ENCODE assay signal across 1 cellular context in the genomic region with DNA sequence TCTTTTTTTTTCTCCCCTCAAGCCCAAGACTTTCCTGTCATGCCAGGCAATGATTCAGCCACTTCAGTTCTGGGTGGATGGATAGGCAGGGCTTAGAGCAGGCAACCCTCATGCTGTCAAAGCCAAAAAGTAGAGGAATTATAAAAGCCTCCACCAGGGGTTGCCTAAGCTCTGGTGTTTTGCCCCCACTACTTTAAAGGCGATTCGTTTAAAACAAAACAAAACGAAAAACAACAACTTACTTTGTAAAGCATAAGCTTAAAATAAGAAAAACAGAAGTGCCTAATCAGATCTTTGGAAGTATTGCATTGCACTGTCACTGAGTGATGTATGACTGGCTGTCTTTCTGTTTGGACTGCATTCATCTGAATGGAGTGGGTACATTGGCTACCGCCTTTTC.
TF ChIP-seq lines count a peak whose summit lies in the region.

No MANE protein-coding gene starts in this region.

TF ChIP-seq in IMR-90, 13 proteins besides CTCF, POLR2A, EP300 and RAD21 (continued from another document):
- TF ChIP-seq CEBPB (IDR thresholded peaks at IDR 0.05; ENCODE audit: low read depth, low read length): no peak
- TF ChIP-seq BHLHE40 (IDR thresholded peaks at IDR 0.05; ENCODE audit: low read depth, low read length): no peak
- no peak for TF ChIP-seq CHD1 (IDR thresholded peaks at IDR 0.05; ENCODE audit: low read depth, low read length)
- no peak for TF ChIP-seq MXI1 (IDR thresholded peaks at IDR 0.05; ENCODE audit: borderline replicate concordance, low read depth, low read length)
- no peak for TF ChIP-seq MAZ (IDR thresholded peaks at IDR 0.05; ENCODE audit: borderline replicate concordance, low read depth, low read length)
- TF ChIP-seq NFE2L2 (IDR thresholded peaks at IDR 0.05; ENCODE audit: low read depth, low read length): no peak
- TF ChIP-seq MAFK (IDR thresholded peaks at IDR 0.05; ENCODE audit: low read depth, low read length): no peak
